ENCODE assay signal across 22 cellular contexts in the genomic region with DNA sequence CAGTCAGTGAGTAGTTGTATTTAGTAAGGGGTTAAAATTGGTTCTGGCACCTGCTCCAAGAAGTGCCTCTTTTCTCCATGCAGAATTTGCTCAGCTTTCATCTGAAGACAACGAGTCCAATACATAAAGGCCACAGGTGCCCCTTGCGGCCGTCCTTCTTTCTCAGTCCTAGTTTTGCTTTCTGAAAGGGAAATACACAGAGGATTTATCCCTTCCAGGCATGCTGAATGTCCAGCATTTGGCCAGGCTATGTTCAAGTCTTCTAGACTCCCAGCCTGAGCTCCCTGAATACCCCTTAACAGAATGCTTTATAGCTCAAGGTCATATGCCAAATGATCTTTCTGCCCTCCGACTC.
DNase-seq lines count a peak whose midpoint lies in the region; ATAC-seq, FAIRE-seq and TF ChIP-seq lines count a peak whose summit lies in the region.
"Had no signal": no experiment of that assay in that cellular context is flagged by ENCODE, and none has a peak within 500 bp of the region (broad histone marks: within the 10 kb centered on the region; RNA-seq: fewer than 3 reads in every experiment).

No MANE protein-coding gene starts in this region.

- H3K4me3 ChIP-seq in ascending aorta: no peak overlapping the region
- no peak overlapping the region for H3K4me3 ChIP-seq in pancreas
- no peak overlapping the region for H3K4me3 ChIP-seq in aorta (ENCODE audit: low read length in 2 of 2)

- FAIRE-seq in pancreas (lab: Jason Lieb, UNC): no peak
- FAIRE-seq: A204.1, GM12891, GM19239, H1 had no signal

- intact Hi-C loops in ascending aorta (cut with DNase I) (no loop called here), pancreas (cut with DNase I) (no loop called here), aorta (cut with DNase I) (loop anchor here (10.0 kb wide), 2 partner anchors 51 to 111 kb away; no protein-coding TSS in a partner anchor)

- H3K27me3 ChIP-seq in ascending aorta: no peaks in the 10 kb centered on the region
- H3K27me3 ChIP-seq in pancreas: no peaks in the 10 kb centered on the region
- H3K27me3 ChIP-seq in aorta (ENCODE audit: control insufficient read depth in 1 of 2, insufficient read depth in 2 of 2, low read length in 1 of 2): no peaks in the 10 kb centered on the region
- H3K27me3 ChIP-seq: BE2C had no signal

- 48 to 52% methylated on average over 4 of the region's 4 CpGs for WGBS in pancreas, 2 donors
- 44 to 53% methylated on average over 4 of the region's 4 CpGs for WGBS in aorta, 2 donors

- TF ChIP-seq CTCF in ascending aorta (IDR thresholded peaks at IDR 0.05) (no peak), pancreas (IDR thresholded peaks at IDR 0.05) (no peak)

- H3K27ac ChIP-seq in ascending aorta (peak overlapping the region; percentile 31 to 48), caudate nucleus (ENCODE audit: low read depth, low read length) (peak overlapping the region; percentile 61), pancreas (no peak overlapping the region), aorta (ENCODE audit: low read depth in 1 of 2, low read length in 2 of 2) (peak overlapping the region; percentile 48 to 57)
- H3K27ac ChIP-seq: HL-60 had no signal

- no peaks in the 10 kb centered on the region for H3K9me3 ChIP-seq in ascending aorta
- H3K9me3 ChIP-seq in pancreas: no peaks in the 10 kb centered on the region
- H3K9me3 ChIP-seq in aorta (ENCODE audit: control insufficient read depth, low read length): no peaks in the 10 kb centered on the region
- H3K9me3 ChIP-seq: BE2C had no signal

- H3K4me1 ChIP-seq in ascending aorta: peaks cover 18 to 46% of the 10 kb centered on the region in 2 donors
- peaks cover 16 to 27% (median 17%) of the 10 kb centered on the region in 3 donors for H3K4me1 ChIP-seq in pancreas
- peaks cover 9 to 23% of the 10 kb centered on the region in 2 donors for H3K4me1 ChIP-seq in aorta (ENCODE audit: control insufficient read depth in 1 of 2, insufficient read depth in 2 of 2, low read length in 2 of 2)
- H3K4me1 ChIP-seq: BE2C had no signal

- DNase-seq in ascending aorta (ENCODE audit: low spot score in 2 of 2) (no peak), caudate nucleus (lab: John Stamatoyannopoulos, UW) (no peak), pancreas (no peak), aorta (no peak), Kasumi-1 (lab: John Stamatoyannopoulos, UW) (no peak)
- DNase-seq: ACHN; BE2C; C1 segment of cervical spinal cord; CD4-positive, CD25-positive, alpha-beta regulatory T cell; CD8-positive, alpha-beta memory T cell; COR-L47; DMS 273 treated with DMSO at 0.1 percent for 48 hours; DMS53; DND-41; EL; H9 had no signal

- no peaks in the 10 kb centered on the region for H3K36me3 ChIP-seq in ascending aorta
- H3K36me3 ChIP-seq in pancreas: no peaks in the 10 kb centered on the region
- H3K36me3 ChIP-seq in aorta (ENCODE audit: control insufficient read depth in 1 of 2, insufficient read depth in 2 of 2, low read length in 1 of 2): no peaks in the 10 kb centered on the region
- H3K36me3 ChIP-seq: BE2C had no signal

- peak in 3 of 4 donors; percentile 26 to 44 (median 29) for ATAC-seq in pancreas
- ATAC-seq in aorta (ENCODE audit: low FRiP score): no peak
- ATAC-seq in HG02763 (IDR thresholded peaks at IDR 0.05; ENCODE audit: unreplicated experiment): no peak

Comparison
In these comparisons a context has a peak if more than half of its experiments do, and no peak if none do; other contexts are left out.
1. H3K27ac ChIP-seq: peak in ascending aorta (2 of 2), caudate nucleus (single experiment) and aorta (2 of 2); none in pancreas (0 of 4).
2. ATAC-seq: peak in pancreas (3 of 4); none in aorta (single experiment) and HG02763 (single experiment).
3. intact Hi-C loops: an anchor here in aorta (10.0 kb wide); none called in ascending aorta and pancreas.